ENCODE assay signal across 1 cellular context in genomic region chr16:49524578-49525315, GRCh38.
TF ChIP-seq lines count a peak whose summit lies in the region.

No MANE protein-coding gene starts in this region.

TF ChIP-seq in HepG2, 621 proteins besides CTCF, POLR2A, EP300 and RAD21 (continued from another document):
- TF ChIP-seq, protein P1, sequence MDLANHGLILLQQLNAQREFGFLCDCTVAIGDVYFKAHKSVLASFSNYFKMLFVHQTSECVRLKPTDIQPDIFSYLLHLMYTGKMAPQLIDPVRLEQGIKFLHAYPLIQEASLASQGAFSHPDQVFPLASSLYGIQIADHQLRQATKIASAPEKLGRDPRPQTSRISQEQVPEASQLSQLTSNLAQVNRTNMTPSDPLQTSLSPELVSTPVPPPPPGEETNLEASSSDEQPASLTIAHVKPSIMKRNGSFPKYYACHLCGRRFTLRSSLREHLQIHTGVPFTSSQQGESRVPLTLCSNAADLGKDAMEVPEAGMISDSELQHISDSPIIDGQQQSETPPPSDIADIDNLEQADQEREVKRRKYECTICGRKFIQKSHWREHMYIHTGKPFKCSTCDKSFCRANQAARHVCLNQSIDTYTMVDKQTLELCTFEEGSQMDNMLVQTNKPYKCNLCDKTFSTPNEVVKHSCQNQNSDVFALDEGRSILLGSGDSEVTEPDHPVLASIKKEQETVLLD (CRISPR knock-in tag; IDR thresholded peaks at IDR 0.05; ENCODE audit: low read depth), result no peak
- TF ChIP-seq ZUFSP (CRISPR knock-in tag; IDR thresholded peaks at IDR 0.05; ENCODE audit: borderline replicate concordance) (no peak), ZNF251 (CRISPR knock-in tag; IDR thresholded peaks at IDR 0.05) (no peak), GATAD2A (CRISPR knock-in tag; IDR thresholded peaks at IDR 0.05) (no peak), NCOA2 (CRISPR knock-in tag; IDR thresholded peaks at IDR 0.05) (no peak), ZNF788 (CRISPR knock-in tag; IDR thresholded peaks at IDR 0.05; ENCODE audit: borderline replicate concordance) (no peak), THAP7 (CRISPR knock-in tag; IDR thresholded peaks at IDR 0.05) (no peak)
- TF ChIP-seq, protein P2, sequence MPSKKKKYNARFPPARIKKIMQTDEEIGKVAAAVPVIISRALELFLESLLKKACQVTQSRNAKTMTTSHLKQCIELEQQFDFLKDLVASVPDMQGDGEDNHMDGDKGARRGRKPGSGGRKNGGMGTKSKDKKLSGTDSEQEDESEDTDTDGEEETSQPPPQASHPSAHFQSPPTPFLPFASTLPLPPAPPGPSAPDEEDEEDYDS (CRISPR knock-in tag; IDR thresholded peaks at IDR 0.05), result no peak
